Comparison of ENCODE assay signal across 1 cellular context in the genomic region with DNA sequence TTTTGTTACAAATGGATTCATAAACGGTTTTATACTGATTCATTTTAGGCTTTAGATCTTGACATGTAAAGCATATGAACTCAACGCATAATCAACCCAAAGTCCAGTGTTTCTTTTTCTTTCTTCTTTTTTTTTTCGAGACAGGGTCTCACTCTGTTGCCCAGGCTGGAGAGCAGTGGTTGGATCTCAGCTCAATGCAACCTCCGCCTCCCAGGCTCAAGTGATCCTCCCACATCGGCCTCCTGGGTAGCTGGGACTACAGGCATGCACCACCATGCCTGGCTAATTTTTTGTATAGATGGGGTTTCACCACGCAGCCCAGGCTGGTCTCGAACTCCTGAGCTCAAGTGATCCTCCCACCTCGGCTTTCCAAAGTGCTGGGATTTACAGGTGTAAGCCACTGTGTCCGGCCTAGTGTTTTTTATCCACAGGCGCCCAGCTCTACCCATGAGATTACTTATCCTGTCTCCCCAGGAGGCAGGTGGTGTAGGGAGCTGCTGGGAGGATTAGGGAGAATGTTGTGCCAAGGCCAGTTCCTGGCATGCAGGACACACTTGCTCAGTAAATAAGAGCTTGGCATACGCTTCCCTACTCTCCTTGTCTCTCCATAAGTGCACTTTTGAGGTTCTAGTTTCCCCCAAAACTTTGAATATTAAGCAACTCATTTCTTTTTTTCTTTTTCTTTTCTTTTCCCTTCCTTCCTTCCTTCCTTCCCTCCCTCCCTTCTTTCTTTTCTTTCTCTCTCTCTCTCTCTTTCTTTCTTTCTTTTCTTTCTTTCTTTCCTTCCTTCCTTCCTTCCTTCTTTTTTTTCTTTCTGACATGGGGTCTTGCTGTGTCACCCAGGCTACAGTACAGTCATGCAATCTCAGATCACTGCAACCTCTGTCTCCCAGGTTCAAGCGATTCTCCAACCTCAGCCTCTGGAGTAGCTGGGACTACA.
TF ChIP-seq lines count a peak whose summit lies in the region.

No MANE protein-coding gene starts in this region.

TF ChIP-seq in HEK293, 187 proteins besides CTCF, POLR2A, EP300 and RAD21 (continued from another document):
- TF ChIP-seq ZNF148 (tag by site-specific recombination; IDR thresholded peaks at IDR 0.05; ENCODE audit: borderline replicate concordance) = no peak; the same call in 1 of the 2 replicates
- no peak for TF ChIP-seq ZFP41 (tag by site-specific recombination; IDR thresholded peaks at IDR 0.05; ENCODE audit: borderline replicate concordance)
- TF ChIP-seq FEZF1 (tag by site-specific recombination; IDR thresholded peaks at IDR 0.05) = no peak
- no peak for TF ChIP-seq SCRT2 (tag by site-specific recombination; IDR thresholded peaks at IDR 0.05)
- TF ChIP-seq ZBTB20 (tag by site-specific recombination; IDR thresholded peaks at IDR 0.05) = no peak
- no peak for TF ChIP-seq ZNF501 (tag by site-specific recombination; IDR thresholded peaks at IDR 0.05)
- no peak for TF ChIP-seq ZNF701 (tag by site-specific recombination; IDR thresholded peaks at IDR 0.05)
- TF ChIP-seq ZNF529 (tag by site-specific recombination; IDR thresholded peaks at IDR 0.05; ENCODE audit: insufficient replicate concordance) = no peak
- TF ChIP-seq ZNF138 (tag by site-specific recombination; IDR thresholded peaks at IDR 0.05; ENCODE audit: borderline replicate concordance) = no peak
- TF ChIP-seq PRDM4 (tag by site-specific recombination; IDR thresholded peaks at IDR 0.05) = no peak
- no peak for TF ChIP-seq ZNF785 (tag by site-specific recombination; IDR thresholded peaks at IDR 0.05)
- TF ChIP-seq MEIS1 (CRISPR knock-in tag; IDR thresholded peaks at IDR 0.05; ENCODE audit: borderline replicate concordance) = no peak
- TF ChIP-seq ZBTB10 (tag by site-specific recombination; IDR thresholded peaks at IDR 0.05) = 0 out of 2 replicates have a peak, but pooled peaks have one; percentile 6
